In genomic region chr13:28059214-28059613, GRCh38 we compare ENCODE assay signal across 9 cellular contexts. TPM values are rescaled to one million over a fixed set of nuclear protein-coding genes. Genes with fewer than 3 reads are reported as not detected.
DNase-seq lines count a peak whose midpoint lies in the region; ATAC-seq and TF ChIP-seq lines count a peak whose summit lies in the region.
"Had no signal": no experiment of that assay in that cellular context is flagged by ENCODE, and none has a peak within 500 bp of the region (broad histone marks: within the 10 kb centered on the region; RNA-seq: fewer than 3 reads in every experiment).

No MANE protein-coding gene starts in this region.

- DNase-seq in EH (ENCODE audit: low read depth) (peak; percentile 38), KG1 (lab: John Stamatoyannopoulos, UW) (peak; percentile 7), epithelial cell of proximal tubule (ENCODE audit: low read depth) (no peak), NCI-H774 (lab: John Stamatoyannopoulos, UW) (no peak)
- DNase-seq in activated CD4-positive, alpha-beta T cell treated with anti-CD3 and anti-CD28 coated beads for 4 hours = peak; percentile 28 to 34
- DNase-seq in stimulated activated CD4-positive, alpha-beta T cell treated with anti-CD3 and anti-CD28 coated beads, Interleukin-1b, Interleukin-23, amount 100 ng/mL, for 4 hours (ENCODE audit: low read depth in 2 of 2) = peak; percentile 9 to 17

- H3K4me3 ChIP-seq in epithelial cell of proximal tubule (ENCODE audit: low read depth, low read length) = no peak overlapping the region

- ATAC-seq in GM21619 (IDR thresholded peaks at IDR 0.05; ENCODE audit: unreplicated experiment) (no peak), HG03039 (IDR thresholded peaks at IDR 0.05; ENCODE audit: unreplicated experiment) (no peak)

- peak; percentile 75 for TF ChIP-seq CTCF in epithelial cell of proximal tubule (conservative IDR thresholded peaks at IDR 0.05; ENCODE audit: low read depth, low read length)

RNA-seq across cellular contexts. Expression of gene FLT3, which starts 41.2 kb away (rescaled TPM):
- total RNA-seq in epithelial cell of proximal tubule = 0.14 and 0.58 TPM in 2 replicates
- total RNA-seq: T-helper 1 cell treated with Interleukin-12 subunit alpha and Interleukin-12 subunit beta and Interleukin-4 antibody, amounts not matched to agents 30 ng/mL and 1 ng/mL, for 36 hours had no signal

Comparison
In these comparisons a context has a peak if more than half of its experiments do, and no peak if none do; other contexts are left out.
1. DNase-seq: peak in EH (single experiment), KG1 (single experiment), activated CD4-positive, alpha-beta T cell treated with anti-CD3 and anti-CD28 coated beads for 4 hours (2 of 2) and stimulated activated CD4-positive, alpha-beta T cell treated with anti-CD3 and anti-CD28 coated beads, Interleukin-1b, Interleukin-23, amount 100 ng/mL, for 4 hours (2 of 2); none in epithelial cell of proximal tubule (single experiment) and NCI-H774 (single experiment).